Comparison of ENCODE assay signal across 9 cellular contexts in genomic region chr12:26723379-26724308, GRCh38.
DNase-seq lines count a peak whose midpoint lies in the region; ATAC-seq and TF ChIP-seq lines count a peak whose summit lies in the region.
"Had no signal": no experiment of that assay in that cellular context is flagged by ENCODE, and none has a peak within 500 bp of the region (broad histone marks: within the 10 kb centered on the region; RNA-seq: fewer than 3 reads in every experiment).

No MANE protein-coding gene starts in this region.

- no peaks in the 10 kb centered on the region; the same call in 1 of the 2 replicates for H3K9me2 ChIP-seq in PC-9 (ENCODE audit: insufficient read depth)

- 43% methylated on average over 8 of the region's 8 CpGs for WGBS in esophagus muscularis mucosa

- DNase-seq in EH (ENCODE audit: low read depth), result peak; percentile 77
- DNase-seq in PC-9, result peak in 1 of 2 experiments; percentile 47
- no peak for DNase-seq in esophagus muscularis mucosa (ENCODE audit: extremely low spot score)
- DNase-seq in osteocyte (ENCODE audit: extremely low spot score, unreplicated experiment), result no peak
- DNase-seq in NCI-H1048 (lab: John Stamatoyannopoulos, UW), result no peak
- DNase-seq in HuH-7 (ENCODE audit: low spot score), result no peak
- DNase-seq: GDM1 had no signal

- ATAC-seq in HG03280 (IDR thresholded peaks at IDR 0.05; ENCODE audit: unreplicated experiment), result no peak
- ATAC-seq in GM19351 (IDR thresholded peaks at IDR 0.05; ENCODE audit: unreplicated experiment), result no peak

- no peaks in the 10 kb centered on the region for H3K36me3 Mint-ChIP-seq in osteocyte (ENCODE audit: unreplicated experiment)

- H3K4me1 ChIP-seq in PC-9 (replicated peaks; ENCODE audit: insufficient read depth), result no peaks in the 10 kb centered on the region; the same call in 1 of the 2 replicates
- peaks cover 21 to 36% (median 29%) of the 10 kb centered on the region in 4 donors for H3K4me1 ChIP-seq in esophagus muscularis mucosa

- H3K27me3 Mint-ChIP-seq in osteocyte (ENCODE audit: unreplicated experiment), result no peaks in the 10 kb centered on the region

- no peak for TF ChIP-seq EP300 in esophagus muscularis mucosa (IDR thresholded peaks at IDR 0.05)

- H3K9me3 Mint-ChIP-seq in osteocyte (ENCODE audit: unreplicated experiment), result no peaks in the 10 kb centered on the region

- no peak overlapping the region for H3K27ac ChIP-seq in PC-9
- peak overlapping the region; percentile 40 to 66 (median 60) for H3K27ac ChIP-seq in esophagus muscularis mucosa (replicated peaks in 1 of 4)

- POLR2A ChIA-PET in PC-9 (lab: Charles Lee; ENCODE audit: unreplicated experiment), result interaction anchor here (0.5 to 0.6 kb wide), 4 partner anchors 54 to 520 kb away, joined by 3 to 11 read pairs (median 6); partner anchors contain the start of gene STK38L

- no peaks in the 10 kb centered on the region for H3K27me3 ChIP-seq in PC-9 (ENCODE audit: insufficient read depth, low read depth)
- H3K27me3 ChIP-seq in esophagus muscularis mucosa, result no peaks in the 10 kb centered on the region

- TF ChIP-seq POLR2A in esophagus muscularis mucosa (IDR thresholded peaks at IDR 0.05; ENCODE audit: low read depth), result no peak

- intact Hi-C loops in PC-9 (cut with micrococcal nuclease; ENCODE audit: unreplicated experiment) (no loop called here), esophagus muscularis mucosa (cut with DNase I) (loop anchor here (10.0 kb wide), 1 partner anchor 111 kb away; the partner anchor contains the start of gene ITPR2)

- H3K36me3 ChIP-seq in PC-9 (ENCODE audit: low read depth) (no peaks in the 10 kb centered on the region), esophagus muscularis mucosa (no peaks in the 10 kb centered on the region)

- TF ChIP-seq CTCF in PC-9 (conservative IDR thresholded peaks at IDR 0.05), result no peak
- TF ChIP-seq CTCF in esophagus muscularis mucosa (IDR thresholded peaks at IDR 0.05), result no peak
- TF ChIP-seq CTCF in osteocyte (IDR thresholded peaks at IDR 0.05), result no peak

- peak overlapping the region; percentile 4; the same call in 1 of the 2 replicates for H3K4me2 ChIP-seq in PC-9

- H3K4me1 Mint-ChIP-seq in osteocyte (ENCODE audit: unreplicated experiment), result peaks cover 21% of the 10 kb centered on the region

- BruUV-seq in PC-9 (replicated peaks; lab: Mats Ljungman, UMichigan), result no TSS peak

- CTCF ChIA-PET in PC-9 (lab: Charles Lee), result no interaction called here

- no peaks in the 10 kb centered on the region for H3K9me3 ChIP-seq in PC-9 (ENCODE audit: insufficient read depth, low read depth)
- H3K9me3 ChIP-seq in esophagus muscularis mucosa, result no peaks in the 10 kb centered on the region

- H3F3A ChIP-seq in PC-9 (ENCODE audit: insufficient read depth, low read depth), result peaks cover 7% of the 10 kb centered on the region; the same call in 1 of the 2 replicates

- H3K79me2 ChIP-seq in PC-9 (ENCODE audit: low read depth), result no peaks in the 10 kb centered on the region

- peak overlapping the region; percentile 6 for H3K4me3 Mint-ChIP-seq in osteocyte (ENCODE audit: unreplicated experiment)

- H4K20me1 ChIP-seq in PC-9 (ENCODE audit: insufficient read depth), result no peaks in the 10 kb centered on the region

- no peak overlapping the region for H2AFZ ChIP-seq in PC-9

- peak overlapping the region; percentile 78 for H3K27ac Mint-ChIP-seq in osteocyte (ENCODE audit: unreplicated experiment)

- no peak overlapping the region for H3K4me3 ChIP-seq in PC-9
- H3K4me3 ChIP-seq in esophagus muscularis mucosa, result peak overlapping the region in 2 of 4 donors; percentile 5 to 7
